ENCODE assay signal across 11 cellular contexts in genomic region chr4:39931441-39931901, GRCh38. TPM values are rescaled to one million over a fixed set of nuclear protein-coding genes. Genes with fewer than 3 reads are reported as not detected.
DNase-seq lines count a peak whose midpoint lies in the region; ATAC-seq, FAIRE-seq and TF ChIP-seq lines count a peak whose summit lies in the region.
"Had no signal": no experiment of that assay in that cellular context is flagged by ENCODE, and none has a peak within 500 bp of the region (broad histone marks: within the 10 kb centered on the region; RNA-seq: fewer than 3 reads in every experiment).

No MANE protein-coding gene starts in this region.

- H3K36me3 ChIP-seq in K562 (ENCODE audit: control insufficient read depth, insufficient read depth, low read length), result peaks cover 42% of the 10 kb centered on the region
- no peaks in the 10 kb centered on the region for H3K36me3 ChIP-seq in thyroid gland

- no peak for FAIRE-seq in K562 (lab: Jason Lieb, UNC)

- peak; percentile 11 for DNase-seq in activated gamma-delta T cell treated with Interleukin-2 at 50 U/mL for 16 hours
- DNase-seq in activated gamma-delta T cell (lab: John Stamatoyannopoulos, UW), result no peak
- no peak for DNase-seq in K562 (ENCODE audit: extremely low read depth in 1 of 4, low spot score in 3 of 4)
- peak; percentile 49 to 50 for DNase-seq in thyroid gland
- no peak for DNase-seq in COLO668 (lab: John Stamatoyannopoulos, UW; ENCODE audit: unreplicated experiment)
- DNase-seq in NCI-H2196 treated with DMSO at 0.1 percent for 48 hours (lab: John Stamatoyannopoulos, UW; ENCODE audit: unreplicated experiment), result no peak
- DNase-seq: anterior cingulate cortex, NCI-H1092 treated with DMSO at 0.1 percent for 48 hours, OCI-M1 had no signal

- no peaks in the 10 kb centered on the region for H4K20me1 ChIP-seq in K562 (replicated peaks; ENCODE audit: control insufficient read depth, insufficient read depth, low read length)

- BruUV-seq in K562 (replicated peaks; lab: Mats Ljungman, UMichigan), result no TSS peak

- TF ChIP-seq CTCF in K562 (IDR thresholded peaks at IDR 0.05 in 2 of 3, conservative IDR thresholded peaks at IDR 0.05 in 1 of 3; ENCODE audit: insufficient read depth in 2 of 3, low read depth in 1 of 3, low read length in 3 of 3) (no peak), thyroid gland (IDR thresholded peaks at IDR 0.05) (no peak)

- no peak overlapping the region for H3K27ac ChIP-seq in K562 (ENCODE audit: extremely low read depth, low read depth, low read length)
- peak overlapping the region in 2 of 3 donors; percentile 12 to 36 for H3K27ac ChIP-seq in thyroid gland

- TF ChIP-seq POLR2A in K562 (conservative IDR thresholded peaks at IDR 0.05) (no peak), thyroid gland (IDR thresholded peaks at IDR 0.05) (no peak)

- intact Hi-C loops in K562 (cut with micrococcal nuclease) (no loop called here), thyroid gland (cut with DNase I) (no loop called here)

- ATAC-seq in HG03565 (IDR thresholded peaks at IDR 0.05; ENCODE audit: unreplicated experiment) (peak; percentile 41), K562 (peak; percentile 65), HG03095 (IDR thresholded peaks at IDR 0.05; ENCODE audit: unreplicated experiment) (no peak)

- H3K4me1 ChIP-seq in K562 (replicated peaks in 1 of 2; ENCODE audit: control insufficient read depth in 2 of 2, insufficient read depth in 2 of 2, low read length in 2 of 2) (no peaks in the 10 kb centered on the region), thyroid gland (peaks cover 21 to 33% of the 10 kb centered on the region in 2 donors)

- in situ Hi-C loops in K562 (cut with MboI), result no loop called here

- H3K4me2 ChIP-seq in K562 (ENCODE audit: insufficient read depth, low read length), result no peak overlapping the region

- CTCF ChIA-PET in K562 (lab: Yijun Ruan, JAX; ENCODE audit: low intra/inter-chr PET ratio), result no interaction called here

- WGBS in K562 (ENCODE audit: insufficient coverage, low coverage, missing lambda C conversion rate), result 82% methylated on average over 5 of the region's 5 CpGs
- 53 to 65% methylated on average over 5 of the region's 5 CpGs for WGBS in thyroid gland, 2 donors

- no peak overlapping the region for H3K4me3 ChIP-seq in K562
- no peak overlapping the region for H3K4me3 ChIP-seq in thyroid gland (replicated peaks in 1 of 3)

- H2AFZ ChIP-seq in K562 (ENCODE audit: low read depth, low read length), result no peak overlapping the region

- no peaks in the 10 kb centered on the region for H3K9me1 ChIP-seq in K562 (ENCODE audit: control insufficient read depth, insufficient read depth, low read length)

- H3K27me3 ChIP-seq in K562 (ENCODE audit: control insufficient read depth in 2 of 2, insufficient read depth in 2 of 2, low read length in 2 of 2), result no peaks in the 10 kb centered on the region
- no peaks in the 10 kb centered on the region for H3K27me3 ChIP-seq in thyroid gland

- H3K9me3 ChIP-seq in K562 (replicated peaks; ENCODE audit: control insufficient read depth, insufficient read depth, low read depth, low read length) (no peaks in the 10 kb centered on the region), thyroid gland (no peaks in the 10 kb centered on the region)

- no peak overlapping the region for H3K9ac ChIP-seq in K562 (ENCODE audit: insufficient read depth in 1 of 2, low read depth in 2 of 2, low read length in 2 of 2)

- peaks cover 70% of the 10 kb centered on the region for H3K79me2 ChIP-seq in K562 (ENCODE audit: control insufficient read depth, insufficient read depth, low read length)

- POLR2A ChIA-PET in K562 (lab: Yijun Ruan, JAX), result no interaction called here

- TF ChIP-seq RAD21 in K562 (CRISPR knock-in tag; conservative IDR thresholded peaks at IDR 0.05 in 1 of 2, IDR thresholded peaks at IDR 0.05 in 1 of 2), result no peak

- no peak for TF ChIP-seq EP300 in K562 (IDR thresholded peaks at IDR 0.05; ENCODE audit: low read length)

TF ChIP-seq in K562, 482 proteins besides CTCF, POLR2A, EP300 and RAD21:
- no peak for TF ChIP-seq POLR3A (IDR thresholded peaks at IDR 0.05; ENCODE audit: borderline replicate concordance, extremely low read depth, insufficient read depth, insufficient read length)
- no peak for TF ChIP-seq NONO (IDR thresholded peaks at IDR 0.05; ENCODE audit: low read depth in 2 of 2, low read length in 1 of 2)
- TF ChIP-seq BDP1 (IDR thresholded peaks at IDR 0.05; ENCODE audit: insufficient read depth, insufficient read length), result no peak
- TF ChIP-seq ZNF24 (IDR thresholded peaks at IDR 0.05), result no peak

RNA-seq across cellular contexts. Expression of gene PDS5A, which starts 46.2 kb away (rescaled TPM):
- 140 and 293 TPM in 2 replicates for total RNA-seq in K562 (2011; cell fraction: chromatin; rRNA removed; ENCODE audit: low replicate concordance)
- 64.2 and 82.5 TPM in 2 replicates for total RNA-seq in K562 (2011; cell fraction: nucleolus; rRNA removed)
- total RNA-seq in K562 (2011; cell fraction: nucleoplasm; rRNA removed), result 142 and 155 TPM in 2 replicates
- total RNA-seq in K562 (2014; rRNA removed) (50.9 and 53.8 TPM in 2 replicates), K562 (2014; rRNA removed; fragmentation: Illumina TruSeq; extraction: Trizol) (85.4 and 93.5 TPM in 2 replicates), K562 (2015; rRNA removed; fragmentation: Illumina TruSeq; extraction: Trizol) (77.5 and 83.7 TPM in 2 replicates), K562 (2021) (77.9 and 80.6 TPM in 2 replicates), thyroid gland (100 to 1,000 TPM in 2 of 4 donors, 10 to 100 TPM in 2; 92.3 to 133 (median 103) TPM)
- polyA plus RNA-seq in K562 (2011; rRNA removed) (53.9 and 76.8 TPM in 2 replicates), K562 (2014; fragmentation: Illumina TruSeq; extraction: Trizol) (58.8 and 70.0 TPM in 2 replicates), K562 (2014; fragmentation: Nextera tagmentation; extraction: Ambion mirVana) (10 to 100 TPM; 16.4 to 20.6 TPM), K562 (2014; rRNA removed) (37.5 and 42.7 TPM in 2 replicates)
- 13.1 and 21.1 TPM in 2 replicates for polyA plus RNA-seq in K562 (2011; cell fraction: cytosol; rRNA removed)
- 28.7 and 37.1 TPM in 2 replicates for polyA plus RNA-seq in K562 (2011; cell fraction: nucleus; rRNA removed)
- polyA plus RNA-seq in K562 (2012), result 44.8 and 47.1 TPM in 2 replicates
- 181 and 192 TPM in 2 replicates for polyA minus RNA-seq in K562 (2011; rRNA and poly(A)+ RNA removed)
- polyA minus RNA-seq in K562 (2011; cell fraction: cytosol; rRNA and poly(A)+ RNA removed), result 91.7 and 144 TPM in 2 replicates
- polyA minus RNA-seq in K562 (2011; cell fraction: nucleus; rRNA and poly(A)+ RNA removed), result 66.8 and 92.1 TPM in 2 replicates

Comparison
In these comparisons a context has a peak if more than half of its experiments do, and no peak if none do; other contexts are left out.
1. DNase-seq: peak in activated gamma-delta T cell treated with Interleukin-2 at 50 U/mL for 16 hours (single experiment) and thyroid gland (2 of 2); none in activated gamma-delta T cell (single experiment), K562 (0 of 4), COLO668 (single experiment) and NCI-H2196 treated with DMSO at 0.1 percent for 48 hours (single experiment).